Comparison of ENCODE assay signal across 24 cellular contexts in genomic region chr10:131532291-131532690, GRCh38.
"Had no signal": no experiment of that assay in that cellular context is flagged by ENCODE, and none has a peak within 500 bp of the region (broad histone marks: within the 10 kb centered on the region; RNA-seq: fewer than 3 reads in every experiment).

No MANE protein-coding gene starts in this region.

- H3K4me1 ChIP-seq: gastrocnemius medialis, right lobe of liver, stomach, thyroid gland, vagina had no signal

- H3K9me3 ChIP-seq: gastrocnemius medialis, ovary, right lobe of liver, stomach, thyroid gland, vagina had no signal

- H3K27ac ChIP-seq: dorsolateral prefrontal cortex, epithelial cell of prostate, gastrocnemius medialis, ovary, right lobe of liver, stomach, thyroid gland, vagina had no signal

- H3K4me1 Mint-ChIP-seq: endodermal cell; mesothelial cell of epicardium; naive B cell; neural crest cell; stimulated activated naive B cell treated with anti-CD40 and anti-IgM and Interleukin-4, amounts not matched to agents 10 μg/mL and 1 μg/mL and 100 μg/mL, for 72 hours had no signal

- H3K4me3 Mint-ChIP-seq: endodermal cell; mesothelial cell of epicardium; natural killer cell treated with Interleukin-12 subunit alpha and Interleukin-12 subunit beta and Interleukin-15 and Interleukin-18, amount 100 ng/mL, for 72 hours; neural crest cell; stimulated activated naive B cell treated with anti-CD40 and anti-IgM and Interleukin-4, amounts not matched to agents 10 μg/mL and 1 μg/mL and 100 μg/mL, for 72 hours had no signal

- H3K36me3 ChIP-seq: gastrocnemius medialis, ovary, right lobe of liver, stomach, thyroid gland, vagina had no signal

- H3K36me3 Mint-ChIP-seq: mesothelial cell of epicardium; naive B cell; natural killer cell treated with Interleukin-12 subunit alpha and Interleukin-12 subunit beta and Interleukin-15 and Interleukin-18, amount 100 ng/mL, for 72 hours; stimulated activated naive B cell treated with anti-CD40 and anti-IgM and Interleukin-4, amounts not matched to agents 10 μg/mL and 1 μg/mL and 100 μg/mL, for 72 hours had no signal

- H3K4me3 ChIP-seq: dorsolateral prefrontal cortex, gastrocnemius medialis, mucosa of descending colon, ovary, right lobe of liver, stomach, thyroid gland, vagina had no signal

- DNase-seq: dorsolateral prefrontal cortex; effector CD8-positive, alpha-beta T cell; endodermal cell; foreskin fibroblast; gastrocnemius medialis; mesenchymal stem cell; mucosa of descending colon; naive B cell; nucleus accumbens; ovary; posterior cingulate gyrus; right lobe of liver; small intestine; stimulated activated CD4-positive, alpha-beta T cell treated with anti-CD3 and anti-CD28 coated beads, Interleukin-15, amount 100 ng/mL, for 24 hours; stimulated activated CD4-positive, alpha-beta T cell treated with anti-CD3 and anti-CD28 coated beads, Interleukin-2, amount 100 ng/mL, for 48 hours; stimulated activated naive B cell treated with anti-CD40 and anti-IgM and Interleukin-4, amounts not matched to agents 10 μg/mL and 1 μg/mL and 100 μg/mL, for 72 hours; stomach; thyroid gland; trophoblast cell had no signal

- H3K27ac Mint-ChIP-seq: endodermal cell; mesothelial cell of epicardium; naive B cell; natural killer cell treated with Interleukin-12 subunit alpha and Interleukin-12 subunit beta and Interleukin-15 and Interleukin-18, amount 100 ng/mL, for 72 hours; stimulated activated naive B cell treated with anti-CD40 and anti-IgM and Interleukin-4, amounts not matched to agents 10 μg/mL and 1 μg/mL and 100 μg/mL, for 72 hours had no signal

- H3K27me3 ChIP-seq: gastrocnemius medialis, ovary, right lobe of liver, thyroid gland, vagina had no signal

- H3K9me3 Mint-ChIP-seq: endodermal cell; mesothelial cell of epicardium; natural killer cell treated with Interleukin-12 subunit alpha and Interleukin-12 subunit beta and Interleukin-15 and Interleukin-18, amount 100 ng/mL, for 72 hours; neural crest cell had no signal
